In the genomic region with DNA sequence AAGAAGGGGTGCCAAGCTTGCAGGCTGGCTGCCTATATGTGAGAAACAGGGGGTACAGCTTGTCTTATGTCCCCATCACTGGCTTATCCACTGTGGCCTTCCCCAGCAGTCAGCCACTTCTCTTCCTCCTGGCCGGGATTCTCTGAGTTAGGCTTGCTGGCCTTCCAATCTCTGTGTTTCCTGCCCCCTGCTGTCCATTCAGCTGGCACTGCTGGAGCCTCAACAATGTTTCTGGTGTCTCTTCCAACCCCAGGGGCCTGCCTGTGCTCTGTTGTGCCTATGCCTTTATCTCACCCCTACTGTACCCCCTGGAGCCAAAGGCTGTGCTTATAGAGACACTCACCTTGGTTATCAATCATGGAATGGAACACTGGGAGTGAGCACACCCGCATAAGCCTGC, we compare ENCODE assay signal across 9 cellular contexts. TPM values are rescaled to one million over a fixed set of nuclear protein-coding genes. Genes with fewer than 3 reads are reported as not detected.
DNase-seq lines count a peak whose midpoint lies in the region; ATAC-seq, FAIRE-seq and TF ChIP-seq lines count a peak whose summit lies in the region.
"Had no signal": no experiment of that assay in that cellular context is flagged by ENCODE, and none has a peak within 500 bp of the region (broad histone marks: within the 10 kb centered on the region; RNA-seq: fewer than 3 reads in every experiment).

No MANE protein-coding gene starts in this region.

- H3K9me3 ChIP-seq in breast epithelium, result no peaks in the 10 kb centered on the region
- no peaks in the 10 kb centered on the region for H3K9me3 ChIP-seq in HepG2 (ENCODE audit: low read length)

- intact Hi-C loops in breast epithelium (cut with DNase I; ENCODE audit: low total_unique reads) (loop anchor here (10.0 kb wide), 1 partner anchor 74 kb away; the partner anchor contains the start of gene AMOTL2), HepG2 (cut with micrococcal nuclease; ENCODE audit: unreplicated experiment) (loop anchor here (1.0 to 2.0 kb wide), 4 partner anchors 25 to 141 kb away; partner anchors contain the start of gene AMOTL2)

- H3K27me3 ChIP-seq in breast epithelium (no peaks in the 10 kb centered on the region), HepG2 (ENCODE audit: control insufficient read depth in 1 of 2, insufficient read depth in 2 of 2, low read length in 2 of 2) (peaks cover 2 to 8% of the 10 kb centered on the region in 2 experiments; a peak in 3 of 5 replicates)

- CTCF ChIA-PET in HepG2 (lab: Yijun Ruan, JAX; ENCODE audit: low intra/inter-chr PET ratio, low total read pairs), result interaction anchor here (3.7 kb wide), 1 partner anchor 141 kb away, joined by 23 read pairs; no protein-coding TSS in a partner anchor

- H3K4me1 ChIP-seq in breast epithelium (peaks cover 0 to 4% of the 10 kb centered on the region in 2 donors), HepG2 (ENCODE audit: insufficient read depth, low read length) (peaks cover 11% of the 10 kb centered on the region; the same call in 1 of the 2 replicates)

- WGBS in HepG2 (ENCODE audit: low lambda C conversion rate), result 0% methylated on average over 1 of the region's 2 CpGs

- no peak overlapping the region for H3K4me2 ChIP-seq in HepG2 (ENCODE audit: low read depth, low read length)

- H4K20me1 ChIP-seq in HepG2 (ENCODE audit: insufficient read depth, low read length), result no peaks in the 10 kb centered on the region

- H3K79me2 ChIP-seq in HepG2 (ENCODE audit: insufficient read depth, low read length), result no peaks in the 10 kb centered on the region

- no peak overlapping the region for H3K27ac ChIP-seq in breast epithelium
- no peak overlapping the region for H3K27ac ChIP-seq in HepG2 (ENCODE audit: extremely low read length, insufficient read depth, low read length)

- H3K9ac ChIP-seq in HepG2 (ENCODE audit: insufficient read depth, low read depth, low read length), result no peak overlapping the region

- TF ChIP-seq RAD21 in HepG2 (CRISPR knock-in tag; IDR thresholded peaks at IDR 0.05), result peak; percentile 65; the same call in 1 of the 2 replicates

- no peak overlapping the region for H2AFZ ChIP-seq in HepG2 (ENCODE audit: low read length)

- no TSS peak for BruUV-seq in HepG2 (replicated peaks; lab: Mats Ljungman, UMichigan)

- no peaks in the 10 kb centered on the region for H3K36me3 ChIP-seq in breast epithelium
- H3K36me3 ChIP-seq in HepG2 (replicated peaks in 1 of 2; ENCODE audit: control insufficient read depth in 1 of 2, insufficient read depth in 2 of 2, low read length in 2 of 2), result no peaks in the 10 kb centered on the region

- H3K4me3 ChIP-seq in LNCaP clone FGC (ENCODE audit: low read depth, low read length) (no peak overlapping the region), breast epithelium (no peak overlapping the region), HepG2 (replicated peaks in 1 of 3; ENCODE audit: insufficient read depth in 1 of 3, low read depth in 2 of 3, low read length in 3 of 3) (no peak overlapping the region)

- ATAC-seq in HepG2, result peak; percentile 92
- ATAC-seq in HG03571 (IDR thresholded peaks at IDR 0.05; ENCODE audit: unreplicated experiment), result no peak
- ATAC-seq in HG03432 (IDR thresholded peaks at IDR 0.05; ENCODE audit: unreplicated experiment), result no peak
- no peak for ATAC-seq in GM19455 (IDR thresholded peaks at IDR 0.05; ENCODE audit: unreplicated experiment)

- FAIRE-seq in HepG2 (lab: Jason Lieb, UNC), result peak; percentile 28
- FAIRE-seq: islet of Langerhans had no signal

- TF ChIP-seq EP300 in HepG2 (IDR thresholded peaks at IDR 0.05; ENCODE audit: low read depth in 2 of 2, low read length in 2 of 2) (no peak), HepG2 (CRISPR knock-in tag; IDR thresholded peaks at IDR 0.05; ENCODE audit: borderline replicate concordance) (no peak)

- no peak for TF ChIP-seq POLR2A in breast epithelium (IDR thresholded peaks at IDR 0.05)
- no peak for TF ChIP-seq POLR2A in HepG2 (IDR thresholded peaks at IDR 0.05; ENCODE audit: insufficient read depth in 1 of 2, low read depth in 2 of 2, low read length in 2 of 2)

- in situ Hi-C loops in HepG2 (cut with HindIII; ENCODE audit: extremely low pct_ligation_motif_present, low pct_unique_long_range_greater_than_20kb), result no loop called here

- POLR2A ChIA-PET in HepG2 (lab: Yijun Ruan, JAX), result interaction anchor here (1.3 kb wide), 1 partner anchor 75 kb away, joined by 4 read pairs; the partner anchor contains the start of gene AMOTL2

- TF ChIP-seq CTCF in LNCaP clone FGC (IDR thresholded peaks at IDR 0.05; ENCODE audit: control insufficient read depth, extremely low read depth, insufficient read depth) (peak; percentile 58), breast epithelium (IDR thresholded peaks at IDR 0.05) (peak in 2 of 3 donors; percentile 53 to 59), HepG2 (CRISPR knock-in tag; IDR thresholded peaks at IDR 0.05) (peak; percentile 72)

- DNase-seq in DMS53 treated with DMSO at 0.1 percent for 48 hours (lab: John Stamatoyannopoulos, UW; ENCODE audit: unreplicated experiment) (peak; percentile 55), LNCaP clone FGC (ENCODE audit: low read depth) (no peak), breast epithelium (ENCODE audit: low spot score in 2 of 2) (no peak), HepG2 (ENCODE audit: low spot score) (peak; percentile 56), dedifferentiated amniotic fluid mesenchymal stem cell (ENCODE audit: extremely low spot score) (no peak)

TF ChIP-seq in HepG2, 621 proteins besides CTCF, POLR2A, EP300 and RAD21 (continues in another document):
- 0 out of 2 replicates have a peak, but pooled peaks have one; percentile 26 for TF ChIP-seq KDM2A (CRISPR knock-in tag; IDR thresholded peaks at IDR 0.05; ENCODE audit: borderline replicate concordance, low read depth)
- no peak for TF ChIP-seq POLR2G (IDR thresholded peaks at IDR 0.05; ENCODE audit: low read depth, low read length)
- TF ChIP-seq STAG1 (CRISPR knock-in tag; IDR thresholded peaks at IDR 0.05), result peak; percentile 79
- TF ChIP-seq ZNF773 (CRISPR knock-in tag; IDR thresholded peaks at IDR 0.05; ENCODE audit: borderline replicate concordance), result no peak
- no peak for TF ChIP-seq ZIK1 (CRISPR knock-in tag; IDR thresholded peaks at IDR 0.05; ENCODE audit: borderline replicate concordance, low read depth)
- TF ChIP-seq NR3C1 (CRISPR knock-in tag; IDR thresholded peaks at IDR 0.05), result no peak
- TF ChIP-seq XRCC5 (optimal IDR thresholded peaks at IDR 0.05; ENCODE audit: low read length), result peak; percentile 38

RNA-seq across cellular contexts. Expression of gene ANAPC13, which starts 36.5 kb away (rescaled TPM):
- 10 to 100 TPM; 56.0 to 68.3 (median 66.1) TPM for total RNA-seq in breast epithelium
- total RNA-seq in HepG2 (2016; rRNA removed; fragmentation: Illumina TruSeq; extraction: Trizol), result 69.1 and 95.1 TPM in 2 replicates
- total RNA-seq in HepG2 (2016; cell fraction: cytosol; rRNA removed; fragmentation: Illumina TruSeq; extraction: Trizol; ENCODE audit: low read depth), result 28.8 and 29.6 TPM in 2 replicates
- 65.5 and 97.5 TPM in 2 replicates for total RNA-seq in HepG2 (2016; cell fraction: insoluble cytoplasmic fraction; rRNA removed; fragmentation: Illumina TruSeq; extraction: Trizol)
- total RNA-seq in HepG2 (2016; cell fraction: membrane; rRNA removed; fragmentation: Illumina TruSeq; extraction: Trizol), result 66.9 and 68.5 TPM in 2 replicates
- total RNA-seq in HepG2 (2016; cell fraction: nucleus; rRNA removed; fragmentation: Illumina TruSeq; extraction: Trizol), result 35.2 and 41.2 TPM in 2 replicates
- 30.1 and 48.7 TPM in 2 replicates for polyA plus RNA-seq in HepG2 (2011; rRNA removed)
- 25.8 and 39.9 TPM in 2 replicates for polyA plus RNA-seq in HepG2 (2011; cell fraction: cytosol; rRNA removed)
- 8.8 and 11.8 TPM in 2 replicates for polyA plus RNA-seq in HepG2 (2011; cell fraction: nucleus; rRNA removed)
- 49.7 and 63.1 TPM in 2 replicates for polyA plus RNA-seq in HepG2 (2012)
- polyA plus RNA-seq in HepG2 (2016; cell fraction: cytosol; fragmentation: Illumina TruSeq; extraction: Trizol; ENCODE audit: low read depth), result 39.1 and 56.3 TPM in 2 replicates
- polyA plus RNA-seq in HepG2 (2016; cell fraction: insoluble cytoplasmic fraction; fragmentation: Illumina TruSeq; extraction: Trizol; ENCODE audit: low read depth), result 131 and 136 TPM in 2 replicates
- 79.6 and 85.2 TPM in 2 replicates for polyA plus RNA-seq in HepG2 (2016; cell fraction: membrane; fragmentation: Illumina TruSeq; extraction: Trizol; ENCODE audit: low read depth)
- 57.6 and 59.2 TPM in 2 replicates for polyA plus RNA-seq in HepG2 (2016; cell fraction: nucleus; fragmentation: Illumina TruSeq; extraction: Trizol; ENCODE audit: insufficient read depth, low read depth)
- 7.5 and 12.4 TPM in 2 replicates for polyA minus RNA-seq in HepG2 (2011; rRNA and poly(A)+ RNA removed; ENCODE audit: low replicate concordance)
- polyA minus RNA-seq in HepG2 (2011; cell fraction: cytosol; rRNA and poly(A)+ RNA removed), result 15.1 and 18.6 TPM in 2 replicates
- polyA minus RNA-seq in HepG2 (2011; cell fraction: nucleus; rRNA and poly(A)+ RNA removed), result 26.4 and 28.3 TPM in 2 replicates

RNA-seq across cellular contexts. Expression of gene CEP63, which starts 36.6 kb away (rescaled TPM):
- total RNA-seq in breast epithelium, result 10 to 100 TPM; 31.8 to 38.9 (median 33.1) TPM
- total RNA-seq in HepG2 (2016; rRNA removed; fragmentation: Illumina TruSeq; extraction: Trizol), result 18.4 and 25.6 TPM in 2 replicates
- 7.5 and 9.5 TPM in 2 replicates for total RNA-seq in HepG2 (2016; cell fraction: cytosol; rRNA removed; fragmentation: Illumina TruSeq; extraction: Trizol; ENCODE audit: low read depth)
- total RNA-seq in HepG2 (2016; cell fraction: insoluble cytoplasmic fraction; rRNA removed; fragmentation: Illumina TruSeq; extraction: Trizol), result 19.5 and 23.0 TPM in 2 replicates
- 16.9 and 19.2 TPM in 2 replicates for total RNA-seq in HepG2 (2016; cell fraction: membrane; rRNA removed; fragmentation: Illumina TruSeq; extraction: Trizol)
- total RNA-seq in HepG2 (2016; cell fraction: nucleus; rRNA removed; fragmentation: Illumina TruSeq; extraction: Trizol), result 15.5 and 17.1 TPM in 2 replicates
- 7.0 and 7.2 TPM in 2 replicates for polyA plus RNA-seq in HepG2 (2011; rRNA removed)
- polyA plus RNA-seq in HepG2 (2011; cell fraction: cytosol; rRNA removed), result 2.9 and 4.4 TPM in 2 replicates
- polyA plus RNA-seq in HepG2 (2011; cell fraction: nucleus; rRNA removed), result 4.1 and 20.5 TPM in 2 replicates
- polyA plus RNA-seq in HepG2 (2012), result 16.1 and 22.5 TPM in 2 replicates
- polyA plus RNA-seq in HepG2 (2016; cell fraction: cytosol; fragmentation: Illumina TruSeq; extraction: Trizol; ENCODE audit: low read depth), result 7.0 and 8.2 TPM in 2 replicates
- 26.6 and 31.1 TPM in 2 replicates for polyA plus RNA-seq in HepG2 (2016; cell fraction: insoluble cytoplasmic fraction; fragmentation: Illumina TruSeq; extraction: Trizol; ENCODE audit: low read depth)
- polyA plus RNA-seq in HepG2 (2016; cell fraction: membrane; fragmentation: Illumina TruSeq; extraction: Trizol; ENCODE audit: low read depth), result 13.3 and 15.5 TPM in 2 replicates
- 21.6 and 23.0 TPM in 2 replicates for polyA plus RNA-seq in HepG2 (2016; cell fraction: nucleus; fragmentation: Illumina TruSeq; extraction: Trizol; ENCODE audit: insufficient read depth, low read depth)
- 7.3 and 7.5 TPM in 2 replicates for polyA minus RNA-seq in HepG2 (2011; rRNA and poly(A)+ RNA removed; ENCODE audit: low replicate concordance)
- polyA minus RNA-seq in HepG2 (2011; cell fraction: cytosol; rRNA and poly(A)+ RNA removed), result 4.5 and 5.5 TPM in 2 replicates
- polyA minus RNA-seq in HepG2 (2011; cell fraction: nucleus; rRNA and poly(A)+ RNA removed), result 32.3 and 43.6 TPM in 2 replicates

Comparison
In these comparisons a context has a peak if more than half of its experiments do, and no peak if none do; other contexts are left out.
1. DNase-seq: peak in DMS53 treated with DMSO at 0.1 percent for 48 hours (single experiment) and HepG2 (single experiment); none in LNCaP clone FGC (single experiment), breast epithelium (0 of 2) and dedifferentiated amniotic fluid mesenchymal stem cell (single experiment).
2. Peak in every context shown above with its lines, with median percentiles within 50 percentile points of each other: CTCF ChIP-seq.